18 cellular contexts compared by ENCODE assay signal in genomic region chr4:17562157-17562556, GRCh38. TPM values are rescaled to one million over a fixed set of nuclear protein-coding genes. Genes with fewer than 3 reads are reported as not detected.
DNase-seq lines count a peak whose midpoint lies in the region; ATAC-seq, FAIRE-seq and TF ChIP-seq lines count a peak whose summit lies in the region.
"Had no signal": no experiment of that assay in that cellular context is flagged by ENCODE, and none has a peak within 500 bp of the region (broad histone marks: within the 10 kb centered on the region; RNA-seq: fewer than 3 reads in every experiment).

No MANE protein-coding gene starts in this region.

- TF ChIP-seq RAD21 in SK-N-SH (IDR thresholded peaks at IDR 0.05; ENCODE audit: low read length) (no peak), HepG2 (CRISPR knock-in tag; IDR thresholded peaks at IDR 0.05) (peak; percentile 59)

- intact Hi-C loops in Caco-2 (cut with micrococcal nuclease; ENCODE audit: unreplicated experiment) = no loop called here
- intact Hi-C loops in HepG2 (cut with micrococcal nuclease; ENCODE audit: unreplicated experiment) = no loop called here

- H3K4me3 Mint-ChIP-seq in Caco-2 (ENCODE audit: unreplicated experiment) = no peak overlapping the region

- no peak for TF ChIP-seq EP300 in SK-N-SH (IDR thresholded peaks at IDR 0.05; ENCODE audit: borderline replicate concordance in 1 of 2, low read depth in 1 of 2, low read length in 1 of 2)
- no peak for TF ChIP-seq EP300 in HepG2 (IDR thresholded peaks at IDR 0.05; ENCODE audit: low read depth in 2 of 2, low read length in 2 of 2)
- no peak for TF ChIP-seq EP300 in HepG2 (CRISPR knock-in tag; IDR thresholded peaks at IDR 0.05; ENCODE audit: borderline replicate concordance)

- BruUV-seq in Caco-2 (replicated peaks; lab: Mats Ljungman, UMichigan) = no TSS peak
- BruUV-seq in HepG2 (replicated peaks; lab: Mats Ljungman, UMichigan) = no TSS peak

- ATAC-seq in HepG2 (peak; percentile 16), GM21737 (IDR thresholded peaks at IDR 0.05; ENCODE audit: unreplicated experiment) (no peak), HG02870 (IDR thresholded peaks at IDR 0.05; ENCODE audit: unreplicated experiment) (no peak), HG03442 (IDR thresholded peaks at IDR 0.05; ENCODE audit: unreplicated experiment) (no peak)
- ATAC-seq: activated naive CD4-positive, alpha-beta T cell treated with anti-CD3 and anti-CD28 coated beads, Interleukin-2, amount 50 U/mL, for 72 hours had no signal

- H3K27ac ChIP-seq in GM23248 = no peak overlapping the region
- peak overlapping the region in 1 of 2 experiments; percentile 64; a peak in 2 of 4 replicates for H3K27ac ChIP-seq in SK-N-SH (ENCODE audit: low read depth in 2 of 2, low read length in 1 of 2)
- no peak overlapping the region for H3K27ac ChIP-seq in HepG2 (ENCODE audit: extremely low read length, insufficient read depth, low read length)
- H3K27ac ChIP-seq: Peyer's patch, sigmoid colon had no signal

- H3K9me3 ChIP-seq in Caco-2 = no peaks in the 10 kb centered on the region
- H3K9me3 ChIP-seq in GM23248 (ENCODE audit: low read depth) = no peaks in the 10 kb centered on the region
- H3K9me3 ChIP-seq in SK-N-SH = no peaks in the 10 kb centered on the region
- no peaks in the 10 kb centered on the region for H3K9me3 ChIP-seq in HepG2 (ENCODE audit: low read length)
- no peaks in the 10 kb centered on the region for H3K9me3 ChIP-seq in MG63
- H3K9me3 ChIP-seq: HAP-1, Peyer's patch, sigmoid colon had no signal

- H3K36me3 ChIP-seq in Caco-2 (ENCODE audit: control insufficient read depth, insufficient read depth, low read length) = no peaks in the 10 kb centered on the region
- no peaks in the 10 kb centered on the region for H3K36me3 ChIP-seq in GM23248 (ENCODE audit: low read depth)
- no peaks in the 10 kb centered on the region for H3K36me3 ChIP-seq in SK-N-SH (replicated peaks in 1 of 2; ENCODE audit: control insufficient read depth in 1 of 2, insufficient read depth in 2 of 2, low read length in 1 of 2)
- H3K36me3 ChIP-seq in HepG2 (replicated peaks in 1 of 2; ENCODE audit: control insufficient read depth in 1 of 2, insufficient read depth in 2 of 2, low read length in 2 of 2) = no peaks in the 10 kb centered on the region
- H3K36me3 ChIP-seq in MG63 = no peaks in the 10 kb centered on the region
- H3K36me3 ChIP-seq: HAP-1, Peyer's patch, sigmoid colon had no signal

- DNase-seq in Caco-2 (peak; percentile 12 to 46), GM23248 (peak; percentile 12), SK-N-SH (peak; percentile 21), HepG2 (ENCODE audit: low spot score) (peak; percentile 46), MG63 (no peak)
- DNase-seq: activated CD8-positive, alpha-beta memory T cell treated with anti-CD3 and anti-CD28 coated beads for 24 hours; cortex of kidney; NCI-H2081; Peyer's patch; sigmoid colon had no signal

- no peaks in the 10 kb centered on the region for H3K27me3 ChIP-seq in Caco-2 (replicated peaks; ENCODE audit: control insufficient read depth, insufficient read depth, low read length)
- no peaks in the 10 kb centered on the region for H3K27me3 ChIP-seq in GM23248 (replicated peaks; ENCODE audit: insufficient read depth)
- no peaks in the 10 kb centered on the region; the same call in 1 of the 2 replicates for H3K27me3 ChIP-seq in SK-N-SH (ENCODE audit: insufficient read depth)
- H3K27me3 ChIP-seq in HepG2 (ENCODE audit: control insufficient read depth in 1 of 2, insufficient read depth in 2 of 2, low read length in 2 of 2) = no peaks in the 10 kb centered on the region
- no peaks in the 10 kb centered on the region for H3K27me3 ChIP-seq in MG63
- H3K27me3 ChIP-seq: Peyer's patch, sigmoid colon had no signal

- H4K20me1 ChIP-seq in GM23248 (ENCODE audit: insufficient read depth) (no peaks in the 10 kb centered on the region), SK-N-SH (ENCODE audit: insufficient read depth) (no peaks in the 10 kb centered on the region), HepG2 (ENCODE audit: insufficient read depth, low read length) (no peaks in the 10 kb centered on the region)

- H3K4me2 ChIP-seq in GM23248 (ENCODE audit: unreplicated experiment) (peak overlapping the region; percentile 16), SK-N-SH (no peak overlapping the region), HepG2 (ENCODE audit: low read depth, low read length) (no peak overlapping the region)

- H3K9me2 ChIP-seq in GM23248 (ENCODE audit: insufficient read depth) (no peaks in the 10 kb centered on the region), SK-N-SH (no peaks in the 10 kb centered on the region)

- H3K9ac ChIP-seq in GM23248 = no peak overlapping the region
- no peak overlapping the region for H3K9ac ChIP-seq in SK-N-SH
- no peak overlapping the region for H3K9ac ChIP-seq in HepG2 (ENCODE audit: insufficient read depth, low read depth, low read length)

- no peak for TF ChIP-seq CTCF in Caco-2 (IDR thresholded peaks at IDR 0.05; ENCODE audit: insufficient read depth in 1 of 2, low read depth in 1 of 2, low read length in 1 of 2, severe bottlenecking in 1 of 2, unreplicated experiment in 1 of 2)
- TF ChIP-seq CTCF in SK-N-SH (IDR thresholded peaks at IDR 0.05) = no peak
- peak; percentile 46 for TF ChIP-seq CTCF in HepG2 (CRISPR knock-in tag; IDR thresholded peaks at IDR 0.05)

- H3K4me3 ChIP-seq in Caco-2 (ENCODE audit: low read depth, low read length) (no peak overlapping the region), GM23248 (no peak overlapping the region), SK-N-SH (ENCODE audit: low read depth in 2 of 2, low read length in 1 of 2) (no peak overlapping the region; a peak in 1 of 4 replicates), HepG2 (replicated peaks in 1 of 3; ENCODE audit: insufficient read depth in 1 of 3, low read depth in 2 of 3, low read length in 3 of 3) (no peak overlapping the region), MG63 (no peak overlapping the region)
- H3K4me3 ChIP-seq: HAP-1, Peyer's patch, sigmoid colon had no signal

- POLR2A ChIA-PET in Caco-2 (lab: Charles Lee) (no interaction called here), SK-N-SH (lab: Yijun Ruan, JAX) (interaction anchor here (1.4 kb wide), 1 partner anchor 15 kb away, joined by 4 read pairs; the partner anchor contains the start of gene LAP3), HepG2 (lab: Yijun Ruan, JAX) (interaction anchor here (5.2 kb wide), 1 partner anchor 15 kb away, joined by 49 read pairs; the partner anchor contains the start of gene LAP3)

- peak; percentile 23 for FAIRE-seq in HepG2 (lab: Jason Lieb, UNC)
- FAIRE-seq: GM19239 had no signal

- in situ Hi-C loops in GM23248 (cut with MboI) = loop anchor here (25.0 kb wide), 2 partner anchors 250 to 1025 kb away; partner anchors contain the start of genes DCAF16 and NCAPG
- in situ Hi-C loops in HepG2 (cut with HindIII; ENCODE audit: extremely low pct_ligation_motif_present, low pct_unique_long_range_greater_than_20kb) = loop anchor here (25.0 kb wide), 1 partner anchor 450 kb away; the partner anchor contains the start of gene LCORL

- H3F3A ChIP-seq in GM23248 (ENCODE audit: insufficient read depth) (peaks cover 3% of the 10 kb centered on the region), SK-N-SH (replicated peaks; ENCODE audit: insufficient read depth) (no peaks in the 10 kb centered on the region)

- TF ChIP-seq POLR2A in HepG2 (IDR thresholded peaks at IDR 0.05; ENCODE audit: insufficient read depth in 1 of 2, low read depth in 2 of 2, low read length in 2 of 2) = no peak

- H3K79me2 ChIP-seq in GM23248 (ENCODE audit: insufficient read depth) (no peaks in the 10 kb centered on the region), SK-N-SH (ENCODE audit: insufficient read depth) (no peaks in the 10 kb centered on the region), HepG2 (ENCODE audit: insufficient read depth, low read length) (no peaks in the 10 kb centered on the region)

- 85 to 100% methylated on average over 1 of the region's 1 CpG for WGBS in GM23248 (ENCODE audit: low coverage in 1 of 2, low lambda C conversion rate in 2 of 2, missing lambda C conversion rate in 2 of 2), 2 experiments
- no CpG with 5 or more reads among the region's 1 CpG for WGBS in SK-N-SH (ENCODE audit: low lambda C conversion rate)
- WGBS in HepG2 (ENCODE audit: low lambda C conversion rate) = no CpG with 5 or more reads among the region's 1 CpG

- H2AFZ ChIP-seq in GM23248 = no peak overlapping the region
- H2AFZ ChIP-seq in SK-N-SH (ENCODE audit: low read depth) = no peak overlapping the region
- H2AFZ ChIP-seq in HepG2 (ENCODE audit: low read length) = no peak overlapping the region

- CTCF ChIA-PET in Caco-2 (lab: Charles Lee) = no interaction called here
- CTCF ChIA-PET in SK-N-SH (lab: Yijun Ruan, JAX) = interaction anchor here (1.9 kb wide), 1 partner anchor 14 kb away, joined by 7 read pairs; no protein-coding TSS in a partner anchor
- CTCF ChIA-PET in HepG2 (lab: Yijun Ruan, JAX; ENCODE audit: low intra/inter-chr PET ratio, low total read pairs) = no interaction called here

- peaks cover 6% of the 10 kb centered on the region for H3K4me1 Mint-ChIP-seq in Caco-2 (ENCODE audit: low read depth, unreplicated experiment)

- H3K36me3 Mint-ChIP-seq in Caco-2 (ENCODE audit: insufficient read depth, unreplicated experiment) = no peaks in the 10 kb centered on the region
- H3K36me3 Mint-ChIP-seq: activated naive CD4-positive, alpha-beta T cell treated with anti-CD3 and anti-CD28 coated beads, Interleukin-2, amount 50 U/mL, for 72 hours had no signal

- H3K27me3 Mint-ChIP-seq in Caco-2 (ENCODE audit: insufficient read depth, unreplicated experiment) = no peaks in the 10 kb centered on the region

- peaks cover 22% of the 10 kb centered on the region for H3K4me1 ChIP-seq in Caco-2
- H3K4me1 ChIP-seq in GM23248 (ENCODE audit: insufficient read depth) = peaks cover 14% of the 10 kb centered on the region
- peaks cover 0 to 17% of the 10 kb centered on the region in 2 experiments; a peak in 1 of 4 replicates for H3K4me1 ChIP-seq in SK-N-SH (ENCODE audit: control insufficient read depth in 1 of 2, insufficient read depth in 2 of 2, low read depth in 1 of 2, low read length in 1 of 2)
- peaks cover 61% of the 10 kb centered on the region for H3K4me1 ChIP-seq in HepG2 (ENCODE audit: insufficient read depth, low read length)
- H3K4me1 ChIP-seq: HAP-1, Peyer's patch, sigmoid colon had no signal

- H3K9me3 Mint-ChIP-seq in Caco-2 (ENCODE audit: unreplicated experiment) = no peaks in the 10 kb centered on the region
- H3K9me3 Mint-ChIP-seq: activated naive CD4-positive, alpha-beta T cell treated with anti-CD3 and anti-CD28 coated beads, Interleukin-2, amount 50 U/mL, for 72 hours had no signal

- no peak overlapping the region for H3K27ac Mint-ChIP-seq in Caco-2 (ENCODE audit: unreplicated experiment)
- H3K27ac Mint-ChIP-seq: activated naive CD4-positive, alpha-beta T cell treated with anti-CD3 and anti-CD28 coated beads, Interleukin-2, amount 50 U/mL, for 72 hours had no signal

RNA-seq across cellular contexts. Expression of gene LAP3, which starts 14.8 kb away (rescaled TPM):
- total RNA-seq in Caco-2 (2022) = 62.7 and 65.4 TPM in 2 replicates
- total RNA-seq in GM23248 (2014; rRNA removed; shearing (Covaris generic)) = 63.6 and 75.4 TPM in 2 replicates
- polyA plus RNA-seq in GM23248 (2016; fragmentation: Nextera tagmentation; extraction: Ambion mirVana) = 60.7 and 62.6 TPM in 2 replicates
- polyA plus RNA-seq in SK-N-SH (2012; rRNA removed) = 53.2 and 67.8 TPM in 2 replicates
- 66.9 and 72.0 TPM in 2 replicates for polyA plus RNA-seq in SK-N-SH (2012; cell fraction: cytosol; rRNA removed)
- 33.7 and 42.9 TPM in 2 replicates for polyA plus RNA-seq in SK-N-SH (2012; cell fraction: nucleus; rRNA removed)
- 125 and 177 TPM in 2 replicates for total RNA-seq in HepG2 (2016; rRNA removed; fragmentation: Illumina TruSeq; extraction: Trizol)
- 15.4 and 16.0 TPM in 2 replicates for total RNA-seq in HepG2 (2016; cell fraction: cytosol; rRNA removed; fragmentation: Illumina TruSeq; extraction: Trizol; ENCODE audit: low read depth)
- total RNA-seq in HepG2 (2016; cell fraction: insoluble cytoplasmic fraction; rRNA removed; fragmentation: Illumina TruSeq; extraction: Trizol) = 126 and 179 TPM in 2 replicates
- total RNA-seq in HepG2 (2016; cell fraction: membrane; rRNA removed; fragmentation: Illumina TruSeq; extraction: Trizol) = 26.0 and 30.3 TPM in 2 replicates
- 64.4 and 68.5 TPM in 2 replicates for total RNA-seq in HepG2 (2016; cell fraction: nucleus; rRNA removed; fragmentation: Illumina TruSeq; extraction: Trizol)
- polyA plus RNA-seq in HepG2 (2011; rRNA removed) = 90.5 and 106 TPM in 2 replicates
- 74.5 and 100 TPM in 2 replicates for polyA plus RNA-seq in HepG2 (2011; cell fraction: cytosol; rRNA removed)
- 37.3 and 46.1 TPM in 2 replicates for polyA plus RNA-seq in HepG2 (2011; cell fraction: nucleus; rRNA removed)
- 128 and 190 TPM in 2 replicates for polyA plus RNA-seq in HepG2 (2012)
- 10.5 and 11.8 TPM in 2 replicates for polyA plus RNA-seq in HepG2 (2016; cell fraction: cytosol; fragmentation: Illumina TruSeq; extraction: Trizol; ENCODE audit: low read depth)
- 153 and 156 TPM in 2 replicates for polyA plus RNA-seq in HepG2 (2016; cell fraction: insoluble cytoplasmic fraction; fragmentation: Illumina TruSeq; extraction: Trizol; ENCODE audit: low read depth)
- 17.8 and 21.9 TPM in 2 replicates for polyA plus RNA-seq in HepG2 (2016; cell fraction: membrane; fragmentation: Illumina TruSeq; extraction: Trizol; ENCODE audit: low read depth)
- 62.6 and 62.9 TPM in 2 replicates for polyA plus RNA-seq in HepG2 (2016; cell fraction: nucleus; fragmentation: Illumina TruSeq; extraction: Trizol; ENCODE audit: insufficient read depth, low read depth)
- 16.6 and 36.0 TPM in 2 replicates for polyA minus RNA-seq in HepG2 (2011; rRNA and poly(A)+ RNA removed; ENCODE audit: low replicate concordance)
- polyA minus RNA-seq in HepG2 (2011; cell fraction: cytosol; rRNA and poly(A)+ RNA removed) = 59.6 and 67.2 TPM in 2 replicates
- polyA minus RNA-seq in HepG2 (2011; cell fraction: nucleus; rRNA and poly(A)+ RNA removed) = 98.4 and 124 TPM in 2 replicates
- total RNA-seq in MG63 (2014; rRNA removed; shearing (Covaris generic); ENCODE audit: low replicate concordance) = 83.4 and 102 TPM in 2 replicates

RNA-seq across cellular contexts. Expression of gene CLRN2, which starts 47.2 kb away (rescaled TPM):
- not detected in 2 replicates for total RNA-seq in Caco-2 (2022)
- total RNA-seq in GM23248 (2014; rRNA removed; shearing (Covaris generic)) = not detected in 2 replicates
- not detected in 2 replicates for polyA plus RNA-seq in GM23248 (2016; fragmentation: Nextera tagmentation; extraction: Ambion mirVana)
- polyA plus RNA-seq in SK-N-SH (2012; rRNA removed) = not detected in 2 replicates
- not detected in 2 replicates for polyA plus RNA-seq in SK-N-SH (2012; cell fraction: cytosol; rRNA removed)
- polyA plus RNA-seq in SK-N-SH (2012; cell fraction: nucleus; rRNA removed) = not detected in 2 replicates
- total RNA-seq in HepG2 (2016; rRNA removed; fragmentation: Illumina TruSeq; extraction: Trizol) = not detected in 2 replicates
- total RNA-seq in HepG2 (2016; cell fraction: cytosol; rRNA removed; fragmentation: Illumina TruSeq; extraction: Trizol; ENCODE audit: low read depth) = not detected in 2 replicates
- not detected in 2 replicates for total RNA-seq in HepG2 (2016; cell fraction: insoluble cytoplasmic fraction; rRNA removed; fragmentation: Illumina TruSeq; extraction: Trizol)
- not detected in 2 replicates for total RNA-seq in HepG2 (2016; cell fraction: membrane; rRNA removed; fragmentation: Illumina TruSeq; extraction: Trizol)
- not detected in 2 replicates for total RNA-seq in HepG2 (2016; cell fraction: nucleus; rRNA removed; fragmentation: Illumina TruSeq; extraction: Trizol)
- polyA plus RNA-seq in HepG2 (2011; rRNA removed) = not detected in 2 replicates
- not detected in 2 replicates for polyA plus RNA-seq in HepG2 (2011; cell fraction: cytosol; rRNA removed)
- 0.31 TPM in 1 of 2 replicates, not detected in the other for polyA plus RNA-seq in HepG2 (2011; cell fraction: nucleus; rRNA removed)
- 0.27 TPM in 1 of 2 replicates, not detected in the other for polyA plus RNA-seq in HepG2 (2012)
- polyA plus RNA-seq in HepG2 (2016; cell fraction: cytosol; fragmentation: Illumina TruSeq; extraction: Trizol; ENCODE audit: low read depth) = not detected in 2 replicates
- not detected in 2 replicates for polyA plus RNA-seq in HepG2 (2016; cell fraction: insoluble cytoplasmic fraction; fragmentation: Illumina TruSeq; extraction: Trizol; ENCODE audit: low read depth)
- polyA plus RNA-seq in HepG2 (2016; cell fraction: membrane; fragmentation: Illumina TruSeq; extraction: Trizol; ENCODE audit: low read depth) = not detected in 2 replicates
- polyA plus RNA-seq in HepG2 (2016; cell fraction: nucleus; fragmentation: Illumina TruSeq; extraction: Trizol; ENCODE audit: insufficient read depth, low read depth) = not detected in 2 replicates
- not detected in 2 replicates for polyA minus RNA-seq in HepG2 (2011; rRNA and poly(A)+ RNA removed; ENCODE audit: low replicate concordance)
- not detected in 2 replicates for polyA minus RNA-seq in HepG2 (2011; cell fraction: cytosol; rRNA and poly(A)+ RNA removed)
- polyA minus RNA-seq in HepG2 (2011; cell fraction: nucleus; rRNA and poly(A)+ RNA removed) = not detected in 2 replicates
- total RNA-seq in MG63 (2014; rRNA removed; shearing (Covaris generic); ENCODE audit: low replicate concordance) = not detected in 2 replicates
- total RNA-seq: activated naive CD4-positive, alpha-beta T cell treated with anti-CD3 and anti-CD28 coated beads, Interleukin-2, amount 50 U/mL, for 72 hours; fibroblast of villous mesenchyme; myocyte; Peyer's patch; sigmoid colon had no signal
- polyA plus RNA-seq: sigmoid colon had no signal

RNA-seq across cellular contexts. Expression of gene QDPR, which starts 50.3 kb away (rescaled TPM):
- total RNA-seq in Caco-2 (2022) (44.8 and 47.3 TPM in 2 replicates), HepG2 (2016; rRNA removed; fragmentation: Illumina TruSeq; extraction: Trizol) (9.9 and 32.4 TPM in 2 replicates)
- 13.9 and 20.4 TPM in 2 replicates for total RNA-seq in GM23248 (2014; rRNA removed; shearing (Covaris generic))
- polyA plus RNA-seq in GM23248 (2016; fragmentation: Nextera tagmentation; extraction: Ambion mirVana) (40.4 and 40.5 TPM in 2 replicates), SK-N-SH (2012; rRNA removed) (68.8 and 83.1 TPM in 2 replicates), HepG2 (2011; rRNA removed) (84.0 and 95.5 TPM in 2 replicates)
- 70.0 and 84.6 TPM in 2 replicates for polyA plus RNA-seq in SK-N-SH (2012; cell fraction: cytosol; rRNA removed)
- polyA plus RNA-seq in SK-N-SH (2012; cell fraction: nucleus; rRNA removed) = 17.6 and 22.5 TPM in 2 replicates
- 5.2 and 5.9 TPM in 2 replicates for total RNA-seq in HepG2 (2016; cell fraction: cytosol; rRNA removed; fragmentation: Illumina TruSeq; extraction: Trizol; ENCODE audit: low read depth)
- total RNA-seq in HepG2 (2016; cell fraction: insoluble cytoplasmic fraction; rRNA removed; fragmentation: Illumina TruSeq; extraction: Trizol) = 10.8 and 29.3 TPM in 2 replicates
- 21.9 and 22.0 TPM in 2 replicates for total RNA-seq in HepG2 (2016; cell fraction: membrane; rRNA removed; fragmentation: Illumina TruSeq; extraction: Trizol)
- 16.5 and 17.7 TPM in 2 replicates for total RNA-seq in HepG2 (2016; cell fraction: nucleus; rRNA removed; fragmentation: Illumina TruSeq; extraction: Trizol)
- polyA plus RNA-seq in HepG2 (2011; cell fraction: cytosol; rRNA removed) = 88.8 and 113 TPM in 2 replicates
- polyA plus RNA-seq in HepG2 (2011; cell fraction: nucleus; rRNA removed) = 38.4 and 46.2 TPM in 2 replicates
- polyA plus RNA-seq in HepG2 (2012) = 78.4 and 108 TPM in 2 replicates
- polyA plus RNA-seq in HepG2 (2016; cell fraction: cytosol; fragmentation: Illumina TruSeq; extraction: Trizol; ENCODE audit: low read depth) = 28.6 and 35.0 TPM in 2 replicates
- 102 and 112 TPM in 2 replicates for polyA plus RNA-seq in HepG2 (2016; cell fraction: insoluble cytoplasmic fraction; fragmentation: Illumina TruSeq; extraction: Trizol; ENCODE audit: low read depth)
- 43.5 and 45.2 TPM in 2 replicates for polyA plus RNA-seq in HepG2 (2016; cell fraction: membrane; fragmentation: Illumina TruSeq; extraction: Trizol; ENCODE audit: low read depth)
- 50.5 and 56.3 TPM in 2 replicates for polyA plus RNA-seq in HepG2 (2016; cell fraction: nucleus; fragmentation: Illumina TruSeq; extraction: Trizol; ENCODE audit: insufficient read depth, low read depth)
- polyA minus RNA-seq in HepG2 (2011; rRNA and poly(A)+ RNA removed; ENCODE audit: low replicate concordance) = 32.0 and 89.7 TPM in 2 replicates
- 39.3 and 42.6 TPM in 2 replicates for polyA minus RNA-seq in HepG2 (2011; cell fraction: cytosol; rRNA and poly(A)+ RNA removed)
- 66.9 and 70.4 TPM in 2 replicates for polyA minus RNA-seq in HepG2 (2011; cell fraction: nucleus; rRNA and poly(A)+ RNA removed)
- total RNA-seq in MG63 (2014; rRNA removed; shearing (Covaris generic); ENCODE audit: low replicate concordance) = 14.9 and 23.1 TPM in 2 replicates

RNA-seq across cellular contexts. Expression of gene MED28, which starts 52.3 kb away (rescaled TPM):
- total RNA-seq in Caco-2 (2022) (60.5 and 68.0 TPM in 2 replicates), HepG2 (2016; rRNA removed; fragmentation: Illumina TruSeq; extraction: Trizol) (65.7 and 96.5 TPM in 2 replicates)
- 3.9 and 4.8 TPM in 2 replicates for total RNA-seq in GM23248 (2014; rRNA removed; shearing (Covaris generic))
- polyA plus RNA-seq in GM23248 (2016; fragmentation: Nextera tagmentation; extraction: Ambion mirVana) (34.1 and 40.0 TPM in 2 replicates), SK-N-SH (2012; rRNA removed) (5.9 and 7.5 TPM in 2 replicates), HepG2 (2011; rRNA removed) (41.3 and 42.8 TPM in 2 replicates)
- polyA plus RNA-seq in SK-N-SH (2012; cell fraction: cytosol; rRNA removed) = 9.2 and 10.1 TPM in 2 replicates
- 8.5 and 12.6 TPM in 2 replicates for polyA plus RNA-seq in SK-N-SH (2012; cell fraction: nucleus; rRNA removed)
- total RNA-seq in HepG2 (2016; cell fraction: cytosol; rRNA removed; fragmentation: Illumina TruSeq; extraction: Trizol; ENCODE audit: low read depth) = 21.4 and 22.2 TPM in 2 replicates
- total RNA-seq in HepG2 (2016; cell fraction: insoluble cytoplasmic fraction; rRNA removed; fragmentation: Illumina TruSeq; extraction: Trizol) = 71.1 and 96.7 TPM in 2 replicates
- 29.2 and 38.3 TPM in 2 replicates for total RNA-seq in HepG2 (2016; cell fraction: membrane; rRNA removed; fragmentation: Illumina TruSeq; extraction: Trizol)
- total RNA-seq in HepG2 (2016; cell fraction: nucleus; rRNA removed; fragmentation: Illumina TruSeq; extraction: Trizol) = 32.7 and 37.6 TPM in 2 replicates
- polyA plus RNA-seq in HepG2 (2011; cell fraction: cytosol; rRNA removed) = 10.0 and 12.5 TPM in 2 replicates
- 11.8 and 17.0 TPM in 2 replicates for polyA plus RNA-seq in HepG2 (2011; cell fraction: nucleus; rRNA removed)
- 52.1 and 53.1 TPM in 2 replicates for polyA plus RNA-seq in HepG2 (2012)
- polyA plus RNA-seq in HepG2 (2016; cell fraction: cytosol; fragmentation: Illumina TruSeq; extraction: Trizol; ENCODE audit: low read depth) = 23.2 and 23.3 TPM in 2 replicates
- 120 and 122 TPM in 2 replicates for polyA plus RNA-seq in HepG2 (2016; cell fraction: insoluble cytoplasmic fraction; fragmentation: Illumina TruSeq; extraction: Trizol; ENCODE audit: low read depth)
- polyA plus RNA-seq in HepG2 (2016; cell fraction: membrane; fragmentation: Illumina TruSeq; extraction: Trizol; ENCODE audit: low read depth) = 29.7 and 44.8 TPM in 2 replicates
- polyA plus RNA-seq in HepG2 (2016; cell fraction: nucleus; fragmentation: Illumina TruSeq; extraction: Trizol; ENCODE audit: insufficient read depth, low read depth) = 33.6 and 40.5 TPM in 2 replicates
- polyA minus RNA-seq in HepG2 (2011; rRNA and poly(A)+ RNA removed; ENCODE audit: low replicate concordance) = 14.1 and 27.0 TPM in 2 replicates
- 42.5 and 48.0 TPM in 2 replicates for polyA minus RNA-seq in HepG2 (2011; cell fraction: cytosol; rRNA and poly(A)+ RNA removed)
- 39.9 and 41.6 TPM in 2 replicates for polyA minus RNA-seq in HepG2 (2011; cell fraction: nucleus; rRNA and poly(A)+ RNA removed)
- 10.3 and 18.1 TPM in 2 replicates for total RNA-seq in MG63 (2014; rRNA removed; shearing (Covaris generic); ENCODE audit: low replicate concordance)
